ENCODE assay signal across 1 cellular context in genomic region chr11:68038226-68038717, GRCh38.
TF ChIP-seq lines count a peak whose summit lies in the region.

No MANE protein-coding gene starts in this region.

TF ChIP-seq in HepG2, 621 proteins besides CTCF, POLR2A, EP300 and RAD21 (continued from another document and continues in another):
- peak; percentile 89; the same call in 1 of the 2 replicates for TF ChIP-seq BATF2 (CRISPR knock-in tag; IDR thresholded peaks at IDR 0.05)
- 0 out of 2 replicates have a peak, but pooled peaks have one; percentile 81 for TF ChIP-seq HNRNPL (IDR thresholded peaks at IDR 0.05; ENCODE audit: low read depth, low read length)
- peak; percentile 67; the same call in 1 of the 2 replicates for TF ChIP-seq THAP9 (CRISPR knock-in tag; IDR thresholded peaks at IDR 0.05; ENCODE audit: borderline replicate concordance)
- TF ChIP-seq BCL6 (CRISPR knock-in tag; IDR thresholded peaks at IDR 0.05) = peak; percentile 92
- TF ChIP-seq ZNF496 (CRISPR knock-in tag; IDR thresholded peaks at IDR 0.05; ENCODE audit: insufficient replicate concordance) = no peak
- peak; percentile 91 for TF ChIP-seq ZMYM4 (CRISPR knock-in tag; IDR thresholded peaks at IDR 0.05)
- peak; percentile 93; the same call in 1 of the 2 replicates for TF ChIP-seq SNAI1 (CRISPR knock-in tag; IDR thresholded peaks at IDR 0.05; ENCODE audit: borderline replicate concordance)
- TF ChIP-seq SRY (CRISPR knock-in tag; IDR thresholded peaks at IDR 0.05) = no peak; the same call in 1 of the 2 replicates
- 0 out of 2 replicates have a peak, but pooled peaks have one; percentile 11 for TF ChIP-seq ZNF619 (CRISPR knock-in tag; IDR thresholded peaks at IDR 0.05)
- TF ChIP-seq SMAD3 (CRISPR knock-in tag; IDR thresholded peaks at IDR 0.05) = peak; percentile 85; the same call in 1 of the 2 replicates
- TF ChIP-seq DR1 (CRISPR knock-in tag; IDR thresholded peaks at IDR 0.05) = peak; percentile 69; the same call in 1 of the 2 replicates
- TF ChIP-seq ATM (IDR thresholded peaks at IDR 0.05; ENCODE audit: borderline replicate concordance) = no peak
- TF ChIP-seq ZNF646 (CRISPR knock-in tag; IDR thresholded peaks at IDR 0.05) = no peak
- TF ChIP-seq ZFY (CRISPR knock-in tag; IDR thresholded peaks at IDR 0.05) = peak; percentile 91
- no peak for TF ChIP-seq NFIB (CRISPR knock-in tag; IDR thresholded peaks at IDR 0.05; ENCODE audit: borderline replicate concordance)
- 0 out of 2 replicates have a peak, but pooled peaks have one; percentile 76 for TF ChIP-seq ZBTB46 (CRISPR knock-in tag; IDR thresholded peaks at IDR 0.05; ENCODE audit: borderline replicate concordance)
- 0 out of 2 replicates have a peak, but pooled peaks have one; percentile 32 for TF ChIP-seq ZNF552 (CRISPR knock-in tag; IDR thresholded peaks at IDR 0.05; ENCODE audit: borderline replicate concordance)
- TF ChIP-seq MXD1 (CRISPR knock-in tag; IDR thresholded peaks at IDR 0.05) = peak; percentile 97
- TF ChIP-seq ZNF343 (CRISPR knock-in tag; IDR thresholded peaks at IDR 0.05) = peak; percentile 72; the same call in 1 of the 2 replicates
- peak; percentile 99 for TF ChIP-seq ESRRA (CRISPR knock-in tag; IDR thresholded peaks at IDR 0.05; ENCODE audit: low read depth)
- TF ChIP-seq DNMT3B (CRISPR knock-in tag; conservative IDR thresholded peaks at IDR 0.05) = no peak
- peak; percentile 37; the same call in 1 of the 2 replicates for TF ChIP-seq TFDP1 (CRISPR knock-in tag; IDR thresholded peaks at IDR 0.05; ENCODE audit: borderline replicate concordance)
- TF ChIP-seq STAT5B (CRISPR knock-in tag; IDR thresholded peaks at IDR 0.05) = peak; percentile 75
- peak; percentile 95 for TF ChIP-seq ZNF589 (CRISPR knock-in tag; conservative IDR thresholded peaks at IDR 0.05)
- TF ChIP-seq ZNF460 (CRISPR knock-in tag; IDR thresholded peaks at IDR 0.05; ENCODE audit: borderline replicate concordance) = peak; percentile 66; the same call in 1 of the 2 replicates
- peak; percentile 36; the same call in 1 of the 2 replicates for TF ChIP-seq ZBTB37 (CRISPR knock-in tag; IDR thresholded peaks at IDR 0.05)
- 0 out of 2 replicates have a peak, but pooled peaks have one; percentile 20 for TF ChIP-seq E2F1 (CRISPR knock-in tag; IDR thresholded peaks at IDR 0.05)
- peak; percentile 91; the same call in 1 of the 2 replicates for TF ChIP-seq DNMT1 (CRISPR knock-in tag; IDR thresholded peaks at IDR 0.05)
- peak; percentile 93 for TF ChIP-seq ZNF281 (CRISPR knock-in tag; IDR thresholded peaks at IDR 0.05; ENCODE audit: borderline replicate concordance)
- peak; percentile 97 for TF ChIP-seq CCDC6 (CRISPR knock-in tag; IDR thresholded peaks at IDR 0.05)
- no peak for TF ChIP-seq USF2 (IDR thresholded peaks at IDR 0.05; ENCODE audit: low read depth, low read length)
- TF ChIP-seq USF2 (CRISPR knock-in tag; IDR thresholded peaks at IDR 0.05; ENCODE audit: borderline replicate concordance) = 0 out of 2 replicates have a peak, but pooled peaks have one; percentile 6
- TF ChIP-seq TCF7 (IDR thresholded peaks at IDR 0.05; ENCODE audit: low read depth) = peak; percentile 37; the same call in 1 of the 2 replicates
